In genomic region chr2:69076601-69077000, GRCh38 we compare ENCODE assay signal across 25 cellular contexts.
"Had no signal": no experiment of that assay in that cellular context is flagged by ENCODE, and none has a peak within 500 bp of the region (broad histone marks: within the 10 kb centered on the region; RNA-seq: fewer than 3 reads in every experiment).

No MANE protein-coding gene starts in this region.

- H3K27ac ChIP-seq: brain microvascular endothelial cell, Peyer's patch had no signal

- DNase-seq: activated B cell treated with CpG ODN at 0.5 μM for 24 hours; activated CD4-positive, alpha-beta T cell treated with anti-CD3 and anti-CD28 coated beads for 1 hour; activated CD4-positive, alpha-beta T cell treated with anti-CD3 and anti-CD28 coated beads, Interleukin-2, amount 10 ng/mL, durations not matched to agents 24 days and 14 days; activated CD4-positive, alpha-beta T cell treated with anti-CD3 and anti-CD28 coated beads, Interleukin-2, amount 50 U/mL, for 48 hours; activated CD8-positive, alpha-beta memory T cell treated with anti-CD3 and anti-CD28 coated beads, Interleukin-2, amount 10 ng/mL, durations not matched to agents 7 days and 5 days; activated effector memory CD4-positive, alpha-beta T cell treated with Interleukin-2 at 50 U/mL for 16 hours; activated naive CD4-positive, alpha-beta T cell; activated naive CD8-positive, alpha-beta T cell treated with anti-CD3 and anti-CD28 coated beads, Interleukin-2, amount 50 U/mL, for 24 hours; activated T-cell treated with anti-CD3 and anti-CD28 coated beads, Interleukin-2, amount 50 U/mL, for 24 hours; amniotic stem cell; brain microvascular endothelial cell; MM.1S; NCI-H1105; NCI-H1436; NCI-H1694 treated with DMSO at 0.1 percent for 48 hours; NCI-H2081; NCI-H510A treated with DMSO at 0.1 percent for 48 hours; NCI-H69; NK-92 treated with Interleukin-12 subunit alpha and Interleukin-12 subunit beta, amount 100 ng/mL, for 24 hours; OCI-M1; Peyer's patch; SHP77 treated with DMSO at 0.1 percent for 48 hours; T-helper 17 cell; T-helper 9 cell had no signal

- H3K36me3 ChIP-seq: Peyer's patch had no signal

- H3K4me1 ChIP-seq: Peyer's patch had no signal

- ATAC-seq: activated CD8-positive, alpha-beta memory T cell treated with anti-CD3 and anti-CD28 coated beads, Interleukin-2, amount 10 ng/mL, durations not matched to agents 7 days and 5 days; activated naive CD4-positive, alpha-beta T cell treated with anti-CD3 and anti-CD28 coated beads, Interleukin-2, amount 50 U/mL, for 72 hours; activated naive CD8-positive, alpha-beta T cell treated with anti-CD3 and anti-CD28 coated beads, Interleukin-2, amount 50 U/mL, for 24 hours; T-helper 17 cell had no signal

- H3K4me3 ChIP-seq: Peyer's patch had no signal

- H3K27me3 ChIP-seq: brain microvascular endothelial cell, Peyer's patch had no signal

- H3K9me3 ChIP-seq: Peyer's patch had no signal
